Comparison of ENCODE assay signal across 26 cellular contexts in the genomic region with DNA sequence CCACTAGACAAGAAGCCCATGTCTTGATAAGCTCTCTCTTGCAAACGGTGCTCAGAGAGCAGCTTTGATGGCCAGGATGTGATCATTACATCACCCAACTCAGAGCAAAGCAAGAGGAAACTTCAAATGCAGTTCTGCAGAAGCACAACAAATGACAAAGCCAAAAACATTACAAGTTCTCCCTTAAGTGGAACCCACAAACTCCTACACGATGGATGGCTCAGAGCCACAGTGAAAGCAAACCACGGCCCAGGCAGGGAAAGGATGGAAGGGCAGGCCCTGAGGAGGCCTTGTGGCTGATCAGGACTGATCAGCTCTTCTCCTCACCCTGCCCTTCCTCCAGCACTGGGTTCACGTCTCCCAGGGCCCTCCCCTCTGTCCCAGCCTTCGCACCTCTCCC.
A peak's percentile ranks its signal among the peaks of the same experiment; 100 is the strongest.
DNase-seq lines count a peak whose midpoint lies in the region; ATAC-seq and TF ChIP-seq lines count a peak whose summit lies in the region.
"Had no signal": no experiment of that assay in that cellular context is flagged by ENCODE, and none has a peak within 500 bp of the region (broad histone marks: within the 10 kb centered on the region; RNA-seq: fewer than 3 reads in every experiment).

No MANE protein-coding gene starts in this region.

- H3K27ac Mint-ChIP-seq in T-helper 2 cell treated with Interferon-gamma antibody and Interleukin-4, amounts not matched to agents 5 μg/mL and 100 μg/mL, for 36 hours = no peak overlapping the region
- H3K27ac Mint-ChIP-seq in activated naive CD4-positive, alpha-beta T cell treated with anti-CD3 and anti-CD28 coated beads, Interleukin-2, amount 50 U/mL, for 72 hours = no peak overlapping the region
- no peak overlapping the region for H3K27ac Mint-ChIP-seq in osteocyte (ENCODE audit: unreplicated experiment)
- H3K27ac Mint-ChIP-seq: activated T-helper 2 cell treated with anti-CD3 and anti-CD28 coated beads, Interferon-gamma antibody, Interleukin-2, Interleukin-4, amounts not matched to agents 10 μg/mL and 5 μg/mL and 100 μg/mL, durations not matched to agents 14 hours and 24 hours and 36 hours; CD4-positive, alpha-beta T cell; immature natural killer cell; natural killer cell had no signal

- H3K4me3 Mint-ChIP-seq in T-helper 2 cell treated with Interferon-gamma antibody and Interleukin-4, amounts not matched to agents 5 μg/mL and 100 μg/mL, for 36 hours = no peak overlapping the region
- H3K4me3 Mint-ChIP-seq in osteocyte (ENCODE audit: unreplicated experiment) = no peak overlapping the region
- H3K4me3 Mint-ChIP-seq: CD4-positive, alpha-beta T cell; immature natural killer cell; natural killer cell had no signal

- TF ChIP-seq CTCF in WERI-Rb-1 (IDR thresholded peaks at IDR 0.05; ENCODE audit: low read depth, low read length) (no peak), osteocyte (IDR thresholded peaks at IDR 0.05) (no peak)

- H3K36me3 ChIP-seq in WERI-Rb-1 = no peaks in the 10 kb centered on the region; the same call in 1 of the 2 replicates
- H3K36me3 ChIP-seq: sigmoid colon, thoracic aorta, uterus had no signal

- no peaks in the 10 kb centered on the region for H3K27me3 ChIP-seq in WERI-Rb-1 (ENCODE audit: insufficient read depth, low read depth, severe bottlenecking)
- H3K27me3 ChIP-seq: sigmoid colon, uterus had no signal

- ATAC-seq in activated naive CD4-positive, alpha-beta T cell treated with anti-CD3 and anti-CD28 coated beads, Interleukin-2, amount 50 U/mL, for 72 hours = peak; percentile 13 to 83
- ATAC-seq: HepG2, natural killer cell, Right ventricle myocardium inferior had no signal

- H3K9me3 Mint-ChIP-seq in T-helper 2 cell treated with Interferon-gamma antibody and Interleukin-4, amounts not matched to agents 5 μg/mL and 100 μg/mL, for 36 hours = no peaks in the 10 kb centered on the region
- peaks cover 0 to 2% of the 10 kb centered on the region in 2 donors for H3K9me3 Mint-ChIP-seq in activated naive CD4-positive, alpha-beta T cell treated with anti-CD3 and anti-CD28 coated beads, Interleukin-2, amount 50 U/mL, for 72 hours
- no peaks in the 10 kb centered on the region for H3K9me3 Mint-ChIP-seq in osteocyte (ENCODE audit: unreplicated experiment)
- H3K9me3 Mint-ChIP-seq: CD4-positive, alpha-beta T cell; immature natural killer cell; natural killer cell had no signal

- peak; percentile 6 for DNase-seq in T-helper 2 cell treated with Interferon-gamma antibody and Interleukin-4, amounts not matched to agents 5 μg/mL and 100 μg/mL, for 36 hours (ENCODE audit: low spot score)
- DNase-seq in T-helper 2 cell (no peak), WERI-Rb-1 (no peak), osteocyte (ENCODE audit: extremely low spot score, unreplicated experiment) (peak; percentile 68), amniotic stem cell (lab: John Stamatoyannopoulos, UW) (no peak)
- DNase-seq in activated naive CD4-positive, alpha-beta T cell treated with anti-CD3 and anti-CD28 coated beads, Interleukin-2, amount 50 U/mL, for 72 hours (ENCODE audit: low spot score in 2 of 2) = no peak
- no peak for DNase-seq in activated naive CD4-positive, alpha-beta T cell treated with anti-CD3 and anti-CD28 coated beads, Interleukin-2, amount 50 U/mL, for 16 hours
- DNase-seq in activated CD8-positive, alpha-beta memory T cell treated with anti-CD3 and anti-CD28 coated beads, Interleukin-2, amount 50 U/mL, for 4 hours = no peak
- DNase-seq: CD4-positive, alpha-beta T cell; effector CD8-positive, alpha-beta T cell; immature natural killer cell; Karpas-422; left cardiac atrium; natural killer cell; NCI-H2029; sigmoid colon; stimulated activated naive CD4-positive, alpha-beta T cell treated with Interleukin-2 at 50 U/mL for 16 hours; T1000; uterus had no signal

- H3K4me3 ChIP-seq in WERI-Rb-1 (ENCODE audit: low read depth, low read length) = no peak overlapping the region
- H3K4me3 ChIP-seq: coronary artery, lung, sigmoid colon, thoracic aorta, uterus had no signal

- H3K27ac ChIP-seq in WERI-Rb-1 = peak overlapping the region; percentile 64; the same call in 1 of the 2 replicates
- H3K27ac ChIP-seq: coronary artery, epithelial cell of prostate, sigmoid colon, thoracic aorta, uterus had no signal

- no peaks in the 10 kb centered on the region for H3K36me3 Mint-ChIP-seq in T-helper 2 cell treated with Interferon-gamma antibody and Interleukin-4, amounts not matched to agents 5 μg/mL and 100 μg/mL, for 36 hours (ENCODE audit: low read depth)
- no peaks in the 10 kb centered on the region for H3K36me3 Mint-ChIP-seq in activated naive CD4-positive, alpha-beta T cell treated with anti-CD3 and anti-CD28 coated beads, Interleukin-2, amount 50 U/mL, for 72 hours
- H3K36me3 Mint-ChIP-seq in osteocyte (ENCODE audit: unreplicated experiment) = no peaks in the 10 kb centered on the region
- H3K36me3 Mint-ChIP-seq: immature natural killer cell, natural killer cell had no signal

- H3K9me3 ChIP-seq in WERI-Rb-1 (ENCODE audit: severe bottlenecking) = peaks cover 2% of the 10 kb centered on the region
- H3K9me3 ChIP-seq: sigmoid colon, thoracic aorta, uterus had no signal

- H3K27me3 Mint-ChIP-seq in T-helper 2 cell treated with Interferon-gamma antibody and Interleukin-4, amounts not matched to agents 5 μg/mL and 100 μg/mL, for 36 hours (ENCODE audit: low read depth) = no peaks in the 10 kb centered on the region
- no peaks in the 10 kb centered on the region for H3K27me3 Mint-ChIP-seq in osteocyte (ENCODE audit: unreplicated experiment)
- H3K27me3 Mint-ChIP-seq: CD4-positive, alpha-beta T cell had no signal

- peaks cover 4% of the 10 kb centered on the region for H3K4me1 Mint-ChIP-seq in T-helper 2 cell treated with Interferon-gamma antibody and Interleukin-4, amounts not matched to agents 5 μg/mL and 100 μg/mL, for 36 hours (ENCODE audit: low read depth)
- no peaks in the 10 kb centered on the region for H3K4me1 Mint-ChIP-seq in osteocyte (ENCODE audit: unreplicated experiment)
- H3K4me1 Mint-ChIP-seq: immature natural killer cell, natural killer cell had no signal

Comparison
In these comparisons a context has a peak if more than half of its experiments do, and no peak if none do; other contexts are left out.
1. DNase-seq: peak in T-helper 2 cell treated with Interferon-gamma antibody and Interleukin-4, amounts not matched to agents 5 μg/mL and 100 μg/mL, for 36 hours (single experiment) and osteocyte (single experiment); none in T-helper 2 cell (0 of 5), activated naive CD4-positive, alpha-beta T cell treated with anti-CD3 and anti-CD28 coated beads, Interleukin-2, amount 50 U/mL, for 72 hours (0 of 2), activated naive CD4-positive, alpha-beta T cell treated with anti-CD3 and anti-CD28 coated beads, Interleukin-2, amount 50 U/mL, for 16 hours (single experiment), WERI-Rb-1 (single experiment), amniotic stem cell (single experiment) and activated CD8-positive, alpha-beta memory T cell treated with anti-CD3 and anti-CD28 coated beads, Interleukin-2, amount 50 U/mL, for 4 hours (single experiment).